13 cellular contexts compared by ENCODE assay signal in genomic region chr9:130327781-130328348, GRCh38.
DNase-seq lines count a peak whose midpoint lies in the region; ATAC-seq, FAIRE-seq and TF ChIP-seq lines count a peak whose summit lies in the region.
"Had no signal": no experiment of that assay in that cellular context is flagged by ENCODE, and none has a peak within 500 bp of the region (broad histone marks: within the 10 kb centered on the region; RNA-seq: fewer than 3 reads in every experiment).

No MANE protein-coding gene starts in this region.

- POLR2A ChIA-PET in IMR-90 (lab: Charles Lee; ENCODE audit: unreplicated experiment), result interaction anchor here (0.6 kb wide), 1 partner anchor 137 kb away, joined by 3 read pairs; no protein-coding TSS in a partner anchor

- H3K27ac ChIP-seq in IMR-90 (ENCODE audit: insufficient read depth, low read length), result no peak overlapping the region
- peak overlapping the region in 5 of 8 donors; percentile 22 to 68 (median 55) for H3K27ac ChIP-seq in spleen
- no peak overlapping the region for H3K27ac ChIP-seq in MM.1S (ENCODE audit: low read length)

- H3K9me3 ChIP-seq in IMR-90 (ENCODE audit: control insufficient read depth, insufficient read depth, low read length) (no peaks in the 10 kb centered on the region), spleen (no peaks in the 10 kb centered on the region), MM.1S (replicated peaks; ENCODE audit: insufficient read depth, low read length) (no peaks in the 10 kb centered on the region)

- no peaks in the 10 kb centered on the region for H3K36me3 Mint-ChIP-seq in activated CD4-positive, alpha-beta T cell treated with anti-CD3 and anti-CD28 coated beads, Interleukin-2, amount 10 ng/mL, durations not matched to agents 24 days and 14 days (ENCODE audit: low read depth)
- H3K36me3 Mint-ChIP-seq: activated CD4-positive, alpha-beta memory T cell treated with anti-CD3 and anti-CD28 coated beads for 36 hours; activated naive CD4-positive, alpha-beta T cell treated with anti-CD3 and anti-CD28 coated beads, Interleukin-2, amount 50 U/mL, for 72 hours; IgD-negative memory B cell had no signal

- no peaks in the 10 kb centered on the region for H3K9me1 ChIP-seq in IMR-90 (ENCODE audit: insufficient read depth, low read length)

- H2BK15ac ChIP-seq in IMR-90 (ENCODE audit: low read depth, low read length), result no peak overlapping the region

- H3F3A ChIP-seq in MM.1S (ENCODE audit: insufficient read depth, low read length), result no peaks in the 10 kb centered on the region

- H3K27me3 ChIP-seq in IMR-90 (ENCODE audit: control insufficient read depth, insufficient read depth, low read length), result peaks cover 47% of the 10 kb centered on the region
- peaks cover 16% of the 10 kb centered on the region for H3K27me3 ChIP-seq in bronchial epithelial cell (ENCODE audit: control insufficient read depth, insufficient read depth, low read length)
- H3K27me3 ChIP-seq in spleen (replicated peaks in 1 of 7), result peaks cover 0 to 97% (median 24%) of the 10 kb centered on the region in 7 donors
- H3K27me3 ChIP-seq in MM.1S (replicated peaks; ENCODE audit: insufficient read depth, low read length), result peaks cover 99% of the 10 kb centered on the region

- H3K79me1 ChIP-seq in IMR-90 (ENCODE audit: low read depth in 1 of 2, low read length in 2 of 2), result no peaks in the 10 kb centered on the region

- H3K18ac ChIP-seq in IMR-90 (ENCODE audit: low read depth, low read length), result no peak overlapping the region

- no peak overlapping the region for H4K5ac ChIP-seq in IMR-90 (ENCODE audit: low read depth, low read length)

- H3K4me1 ChIP-seq in IMR-90 (ENCODE audit: control insufficient read depth, insufficient read depth, low read length), result peaks cover 13% of the 10 kb centered on the region
- peaks cover 0 to 12% (median 0%) of the 10 kb centered on the region in 6 donors for H3K4me1 ChIP-seq in spleen
- H3K4me1 ChIP-seq in MM.1S (ENCODE audit: low read length), result no peaks in the 10 kb centered on the region

- no peak overlapping the region for H2AK9ac ChIP-seq in IMR-90 (replicated peaks; ENCODE audit: low read depth, low read length, poor library complexity)

- H2BK120ac ChIP-seq in IMR-90 (ENCODE audit: low read depth, low read length), result no peak overlapping the region

- H3K4me3 Mint-ChIP-seq in activated CD4-positive, alpha-beta T cell treated with anti-CD3 and anti-CD28 coated beads, Interleukin-2, amount 10 ng/mL, durations not matched to agents 24 days and 14 days, result no peak overlapping the region
- H3K4me3 Mint-ChIP-seq: activated CD4-positive, alpha-beta memory T cell treated with anti-CD3 and anti-CD28 coated beads for 36 hours had no signal

- H4K20me1 ChIP-seq in IMR-90 (ENCODE audit: insufficient read depth, low read length) (0 out of 2 replicates have a peak, but pooled peaks cover 2% of the 10 kb centered on the region), MM.1S (ENCODE audit: insufficient read depth, low read length) (no peaks in the 10 kb centered on the region)

- 8% methylated on average over 5 of the region's 19 CpGs; no CpG with 5 or more reads in 1 of the 2 experiments for WGBS in IMR-90 (ENCODE audit: extremely low coverage in 2 of 2, insufficient read length in 1 of 2), 2 experiments
- WGBS in spleen, 5 donors, result 47 to 66% (median 61%) methylated on average over 8 to 19 of the region's 19 CpGs

- H2BK5ac ChIP-seq in IMR-90 (ENCODE audit: low read depth, low read length, poor library complexity, severe bottlenecking), result no peak overlapping the region

- H3K4me1 Mint-ChIP-seq in activated CD4-positive, alpha-beta T cell treated with anti-CD3 and anti-CD28 coated beads, Interleukin-2, amount 10 ng/mL, durations not matched to agents 24 days and 14 days, result no peaks in the 10 kb centered on the region
- H3K4me1 Mint-ChIP-seq: IgD-negative memory B cell had no signal

- no peak for TF ChIP-seq CTCF in IMR-90 (conservative IDR thresholded peaks at IDR 0.05; ENCODE audit: low read depth, low read length)
- TF ChIP-seq CTCF in bronchial epithelial cell (IDR thresholded peaks at IDR 0.05; ENCODE audit: insufficient read depth, low read length, severe bottlenecking), result no peak
- no peak for TF ChIP-seq CTCF in spleen (IDR thresholded peaks at IDR 0.05 in 8 of 11, conservative IDR thresholded peaks at IDR 0.05 in 3 of 11)
- TF ChIP-seq CTCF in MM.1S (IDR thresholded peaks at IDR 0.05; ENCODE audit: low read length), result no peak

- BruUV-seq in IMR-90 (replicated peaks; lab: Mats Ljungman, UMichigan), result no TSS peak

- H3K36me3 ChIP-seq in IMR-90 (ENCODE audit: control insufficient read depth, insufficient read depth, low read length), result no peaks in the 10 kb centered on the region
- H3K36me3 ChIP-seq in bronchial epithelial cell (ENCODE audit: control insufficient read depth, insufficient read depth, low read length), result no peaks in the 10 kb centered on the region
- H3K36me3 ChIP-seq in spleen, result no peaks in the 10 kb centered on the region
- no peaks in the 10 kb centered on the region for H3K36me3 ChIP-seq in MM.1S (replicated peaks; ENCODE audit: insufficient read depth, low read length)

- dilution Hi-C loops in IMR-90 (cut with HindIII; ENCODE audit: low sequenced_read_pairs, unreplicated experiment), result no loop called here

- H3K4ac ChIP-seq in IMR-90 (ENCODE audit: low read depth, low read length), result no peak overlapping the region

- TF ChIP-seq RAD21 in IMR-90 (IDR thresholded peaks at IDR 0.05; ENCODE audit: low read length), result no peak

- no peak for FAIRE-seq in bronchial epithelial cell (lab: Jason Lieb, UNC)

- H4K91ac ChIP-seq in IMR-90 (ENCODE audit: insufficient read depth, low read depth, low read length), result no peak overlapping the region

- H2AFZ ChIP-seq in IMR-90 (replicated peaks; ENCODE audit: low read length, poor library complexity) (no peak overlapping the region), MM.1S (ENCODE audit: low read length) (no peak overlapping the region)

- peaks cover 18% of the 10 kb centered on the region for H3K27me3 Mint-ChIP-seq in activated CD4-positive, alpha-beta T cell treated with anti-CD3 and anti-CD28 coated beads, Interleukin-2, amount 10 ng/mL, durations not matched to agents 24 days and 14 days

- peak; percentile 47 for DNase-seq in IMR-90
- peak; percentile 12 for DNase-seq in bronchial epithelial cell (ENCODE audit: low read depth)
- peak; percentile 21 for DNase-seq in kidney tubule cell (ENCODE audit: low spot score)
- DNase-seq in spleen, result no peak
- no peak for DNase-seq in MM.1S
- no peak for DNase-seq in AG08396 (ENCODE audit: low spot score)
- DNase-seq in activated CD4-positive, alpha-beta T cell treated with anti-CD3 and anti-CD28 coated beads, Interleukin-2, amount 10 ng/mL, durations not matched to agents 24 days and 14 days, result no peak
- no peak for DNase-seq in NCI-H1417 treated with DMSO at 0.1 percent for 48 hours (lab: John Stamatoyannopoulos, UW)
- DNase-seq: SW 1271 had no signal

- no peaks in the 10 kb centered on the region for H3K79me2 ChIP-seq in MM.1S (ENCODE audit: low read length)

- H3K9ac ChIP-seq in IMR-90 (ENCODE audit: low read depth, low read length) (no peak overlapping the region), MM.1S (ENCODE audit: low read length) (no peak overlapping the region)

- no peaks in the 10 kb centered on the region for H3K9me3 Mint-ChIP-seq in activated CD4-positive, alpha-beta T cell treated with anti-CD3 and anti-CD28 coated beads, Interleukin-2, amount 10 ng/mL, durations not matched to agents 24 days and 14 days
- H3K9me3 Mint-ChIP-seq: activated CD4-positive, alpha-beta memory T cell treated with anti-CD3 and anti-CD28 coated beads for 36 hours; activated naive CD4-positive, alpha-beta T cell treated with anti-CD3 and anti-CD28 coated beads, Interleukin-2, amount 50 U/mL, for 72 hours; IgD-negative memory B cell had no signal

- H3K27ac Mint-ChIP-seq in activated CD4-positive, alpha-beta T cell treated with anti-CD3 and anti-CD28 coated beads, Interleukin-2, amount 10 ng/mL, durations not matched to agents 24 days and 14 days, result no peak overlapping the region
- H3K27ac Mint-ChIP-seq: activated CD4-positive, alpha-beta memory T cell treated with anti-CD3 and anti-CD28 coated beads for 36 hours; activated naive CD4-positive, alpha-beta T cell treated with anti-CD3 and anti-CD28 coated beads, Interleukin-2, amount 50 U/mL, for 72 hours; IgD-negative memory B cell; progenitor cell of endocrine pancreas had no signal

- no peak overlapping the region; the same call in 1 of the 2 replicates for H3K4me2 ChIP-seq in IMR-90 (ENCODE audit: low read depth, low read length)
- H3K4me2 ChIP-seq in MM.1S (ENCODE audit: low read depth, low read length), result no peak overlapping the region

- CTCF ChIA-PET in IMR-90 (lab: Yijun Ruan, JAX), result no interaction called here

- H3K56ac ChIP-seq in IMR-90 (ENCODE audit: extremely low read depth, insufficient read depth, low read length), result no peak overlapping the region

- H3K9me2 ChIP-seq in MM.1S (replicated peaks; ENCODE audit: insufficient read depth, low read length), result no peaks in the 10 kb centered on the region

- peak; percentile 13 for ATAC-seq in IMR-90 (ENCODE audit: low read depth)

- H3K4me3 ChIP-seq in IMR-90 (ENCODE audit: insufficient read depth, low read depth, low read length) (no peak overlapping the region), bronchial epithelial cell (ENCODE audit: low read depth, low read length) (no peak overlapping the region), spleen (no peak overlapping the region), MM.1S (ENCODE audit: low read length) (no peak overlapping the region)

- H2AK5ac ChIP-seq in IMR-90 (ENCODE audit: low read depth, low read length), result no peak overlapping the region

- no peak overlapping the region for H2BK20ac ChIP-seq in IMR-90 (ENCODE audit: low read depth, low read length)

- TF ChIP-seq POLR2A in IMR-90 (IDR thresholded peaks at IDR 0.05; ENCODE audit: low read depth, low read length) (no peak), spleen (IDR thresholded peaks at IDR 0.05) (no peak)

- H4K8ac ChIP-seq in IMR-90 (ENCODE audit: low read depth in 2 of 2, low read length in 2 of 2), result no peak overlapping the region

- H3K14ac ChIP-seq in IMR-90 (replicated peaks; ENCODE audit: low read depth, low read length), result no peak overlapping the region

- in situ Hi-C loops in IMR-90 (cut with MboI; ENCODE audit: low sequenced_read_pairs), result no loop called here

- no peak overlapping the region for H3K23ac ChIP-seq in IMR-90 (ENCODE audit: low read depth, low read length)

- intact Hi-C loops in IMR-90 (cut with micrococcal nuclease), result no loop called here
- intact Hi-C loops in spleen (cut with DNase I; ENCODE audit: low total_unique reads), result no loop called here
- intact Hi-C loops in activated CD4-positive, alpha-beta T cell treated with anti-CD3 and anti-CD28 coated beads, Interleukin-2, amount 10 ng/mL, durations not matched to agents 24 days and 14 days (cut with micrococcal nuclease), result no loop called here

TF ChIP-seq in IMR-90, 13 proteins besides CTCF, POLR2A, EP300 and RAD21:
- no peak for TF ChIP-seq SMC3 (IDR thresholded peaks at IDR 0.05; ENCODE audit: low read depth, low read length)
- TF ChIP-seq FOS (IDR thresholded peaks at IDR 0.05; ENCODE audit: low read depth, low read length), result peak; percentile 39; the same call in 1 of the 2 replicates

Comparison
In these comparisons a context has a peak if more than half of its experiments do, and no peak if none do; other contexts are left out.
1. DNase-seq: peak in IMR-90 (single experiment), bronchial epithelial cell (single experiment) and kidney tubule cell (single experiment); none in spleen (single experiment), MM.1S (single experiment), AG08396 (single experiment), activated CD4-positive, alpha-beta T cell treated with anti-CD3 and anti-CD28 coated beads, Interleukin-2, amount 10 ng/mL, durations not matched to agents 24 days and 14 days (single experiment) and NCI-H1417 treated with DMSO at 0.1 percent for 48 hours (single experiment).
2. H3K27ac ChIP-seq: peak in spleen (5 of 8); none in IMR-90 (single experiment) and MM.1S (single experiment).